10 cellular contexts compared by ENCODE assay signal in genomic region chr2:98280376-98281102, GRCh38.
A peak's percentile ranks its signal among the peaks of the same experiment; 100 is the strongest.
DNase-seq lines count a peak whose midpoint lies in the region; ATAC-seq, FAIRE-seq and TF ChIP-seq lines count a peak whose summit lies in the region.
"Had no signal": no experiment of that assay in that cellular context is flagged by ENCODE, and none has a peak within 500 bp of the region (broad histone marks: within the 10 kb centered on the region; RNA-seq: fewer than 3 reads in every experiment).

No MANE protein-coding gene starts in this region.

- CTCF ChIA-PET in K562 (lab: Yijun Ruan, JAX; ENCODE audit: low intra/inter-chr PET ratio): no interaction called here

- H3K4me1 ChIP-seq in K562 (replicated peaks in 1 of 2; ENCODE audit: control insufficient read depth in 2 of 2, insufficient read depth in 2 of 2, low read length in 2 of 2) (no peaks in the 10 kb centered on the region), upper lobe of right lung (no peaks in the 10 kb centered on the region)

- peaks cover 66% of the 10 kb centered on the region for H3K27me3 Mint-ChIP-seq in T-helper 17 cell

- intact Hi-C loops in K562 (cut with micrococcal nuclease) (no loop called here), upper lobe of right lung (cut with DNase I) (no loop called here)

- H3K4me2 ChIP-seq in K562 (ENCODE audit: insufficient read depth, low read length): no peak overlapping the region

- H3K27ac ChIP-seq in K562 (ENCODE audit: extremely low read depth, low read depth, low read length): no peak overlapping the region
- no peak overlapping the region for H3K27ac ChIP-seq in upper lobe of right lung

- H4K20me1 ChIP-seq in K562 (replicated peaks; ENCODE audit: control insufficient read depth, insufficient read depth, low read length): no peaks in the 10 kb centered on the region

- peaks cover 2% of the 10 kb centered on the region for H3K36me3 Mint-ChIP-seq in T-helper 17 cell (ENCODE audit: low read depth)

- no peak overlapping the region for H3K27ac Mint-ChIP-seq in T-helper 17 cell
- H3K27ac Mint-ChIP-seq: activated CD8-positive, alpha-beta T cell treated with anti-CD3 and anti-CD28 coated beads for 36 hours had no signal

- no peaks in the 10 kb centered on the region for H3K36me3 ChIP-seq in K562 (ENCODE audit: control insufficient read depth, insufficient read depth, low read length)
- no peaks in the 10 kb centered on the region for H3K36me3 ChIP-seq in upper lobe of right lung

- H3K9me3 ChIP-seq in K562 (replicated peaks; ENCODE audit: control insufficient read depth, insufficient read depth, low read depth, low read length) (no peaks in the 10 kb centered on the region), upper lobe of right lung (no peaks in the 10 kb centered on the region), T-helper 17 cell (ENCODE audit: control insufficient read depth, low read length, poor library complexity, severe bottlenecking) (no peaks in the 10 kb centered on the region)

- TF ChIP-seq RAD21 in K562 (CRISPR knock-in tag; conservative IDR thresholded peaks at IDR 0.05 in 1 of 2, IDR thresholded peaks at IDR 0.05 in 1 of 2): no peak

- in situ Hi-C loops in K562 (cut with MboI): no loop called here

- DNase-seq in K562 (ENCODE audit: extremely low read depth in 1 of 4, low spot score in 3 of 4) (no peak), left lobe of liver (ENCODE audit: low spot score) (no peak), upper lobe of right lung (no peak), T-helper 17 cell (no peak), KG1 (lab: John Stamatoyannopoulos, UW) (no peak)
- DNase-seq: activated CD8-positive, alpha-beta T cell treated with anti-CD3 and anti-CD28 coated beads for 36 hours; NCI-H146; Right ventricle myocardium superior had no signal

- H3K9me1 ChIP-seq in K562 (ENCODE audit: control insufficient read depth, insufficient read depth, low read length): no peaks in the 10 kb centered on the region

- TF ChIP-seq CTCF in K562 (IDR thresholded peaks at IDR 0.05 in 2 of 3, conservative IDR thresholded peaks at IDR 0.05 in 1 of 3; ENCODE audit: insufficient read depth in 2 of 3, low read depth in 1 of 3, low read length in 3 of 3) (no peak), upper lobe of right lung (IDR thresholded peaks at IDR 0.05) (no peak)

- no peak for FAIRE-seq in K562 (lab: Jason Lieb, UNC)

- no peak overlapping the region for H2AFZ ChIP-seq in K562 (ENCODE audit: low read depth, low read length)

- BruUV-seq in K562 (replicated peaks; lab: Mats Ljungman, UMichigan): no TSS peak

- no peak overlapping the region for H3K4me3 Mint-ChIP-seq in T-helper 17 cell
- H3K4me3 Mint-ChIP-seq: activated CD8-positive, alpha-beta T cell treated with anti-CD3 and anti-CD28 coated beads for 36 hours had no signal

- WGBS in K562 (ENCODE audit: insufficient coverage, low coverage, missing lambda C conversion rate): 1% methylated on average over 18 of the region's 18 CpGs

- no peak for TF ChIP-seq POLR2A in K562 (conservative IDR thresholded peaks at IDR 0.05)

- H3K4me1 Mint-ChIP-seq in T-helper 17 cell: no peaks in the 10 kb centered on the region

- H3K27me3 ChIP-seq in K562 (ENCODE audit: control insufficient read depth in 2 of 2, insufficient read depth in 2 of 2, low read length in 2 of 2) (peaks cover 10 to 23% of the 10 kb centered on the region in 2 experiments; a peak in 4 of 5 replicates), upper lobe of right lung (no peaks in the 10 kb centered on the region)

- ATAC-seq in GM21737 (IDR thresholded peaks at IDR 0.05; ENCODE audit: unreplicated experiment): peak; percentile 66
- ATAC-seq in K562: no peak
- peak; percentile 43 for ATAC-seq in left lobe of liver
- ATAC-seq in upper lobe of right lung: peak; percentile 65
- no peak for ATAC-seq in T-helper 17 cell
- no peak for ATAC-seq in HG03469 (IDR thresholded peaks at IDR 0.05; ENCODE audit: unreplicated experiment)
- ATAC-seq: activated CD8-positive, alpha-beta T cell treated with anti-CD3 and anti-CD28 coated beads for 36 hours had no signal

- POLR2A ChIA-PET in K562 (lab: Yijun Ruan, JAX): interaction anchor here (0.8 kb wide), 1 partner anchor 35 kb away, joined by 3 read pairs; no protein-coding TSS in a partner anchor

- H3K9ac ChIP-seq in K562 (ENCODE audit: insufficient read depth in 1 of 2, low read depth in 2 of 2, low read length in 2 of 2): no peak overlapping the region

- TF ChIP-seq EP300 in K562 (IDR thresholded peaks at IDR 0.05; ENCODE audit: low read length): no peak

- no peaks in the 10 kb centered on the region for H3K79me2 ChIP-seq in K562 (ENCODE audit: control insufficient read depth, insufficient read depth, low read length)

- H3K4me3 ChIP-seq in K562 (no peak overlapping the region), upper lobe of right lung (no peak overlapping the region)

TF ChIP-seq in K562, 482 proteins besides CTCF, POLR2A, EP300 and RAD21:
- TF ChIP-seq LEF1 (IDR thresholded peaks at IDR 0.05) (no peak), FOS (IDR thresholded peaks at IDR 0.05; ENCODE audit: extremely low read depth, insufficient read length) (no peak), ZNF79 (CRISPR knock-in tag; IDR thresholded peaks at IDR 0.05; ENCODE audit: low read depth) (peak; percentile 72), NFATC3 (IDR thresholded peaks at IDR 0.05) (no peak), GATA2 (CRISPR knock-in tag; IDR thresholded peaks at IDR 0.05) (no peak), ZFPM2 (CRISPR knock-in tag; IDR thresholded peaks at IDR 0.05) (no peak)

Comparison
In these comparisons a context has a peak if more than half of its experiments do, and no peak if none do; other contexts are left out.
1. ATAC-seq: peak in GM21737 (single experiment), left lobe of liver (single experiment) and upper lobe of right lung (single experiment); none in K562 (single experiment), T-helper 17 cell (single experiment) and HG03469 (single experiment).